In genomic region chr1:226625326-226625725, GRCh38 we compare ENCODE assay signal across 20 cellular contexts.
DNase-seq lines count a peak whose midpoint lies in the region; ATAC-seq and TF ChIP-seq lines count a peak whose summit lies in the region.
"Had no signal": no experiment of that assay in that cellular context is flagged by ENCODE, and none has a peak within 500 bp of the region (broad histone marks: within the 10 kb centered on the region; RNA-seq: fewer than 3 reads in every experiment).

No MANE protein-coding gene starts in this region.

- H3K9me3 ChIP-seq in left ventricle myocardium inferior (replicated peaks) (peaks cover 15% of the 10 kb centered on the region), RWPE2 (ENCODE audit: severe bottlenecking) (no peaks in the 10 kb centered on the region), lower lobe of right lung (no peaks in the 10 kb centered on the region), suprapubic skin (no peaks in the 10 kb centered on the region)

- TF ChIP-seq CTCF in left ventricle myocardium inferior (IDR thresholded peaks at IDR 0.05; ENCODE audit: borderline replicate concordance) (no peak), RWPE2 (IDR thresholded peaks at IDR 0.05; ENCODE audit: poor library complexity, severe bottlenecking) (no peak), lower lobe of right lung (IDR thresholded peaks at IDR 0.05) (no peak), suprapubic skin (IDR thresholded peaks at IDR 0.05) (no peak)

- H3K27me3 ChIP-seq in left ventricle myocardium inferior (ENCODE audit: low read depth): no peaks in the 10 kb centered on the region
- H3K27me3 ChIP-seq in RWPE2 (ENCODE audit: insufficient read depth, poor library complexity, severe bottlenecking): no peaks in the 10 kb centered on the region
- no peaks in the 10 kb centered on the region for H3K27me3 ChIP-seq in lower lobe of right lung (ENCODE audit: low read depth)
- no peaks in the 10 kb centered on the region for H3K27me3 ChIP-seq in suprapubic skin

- TF ChIP-seq EP300 in suprapubic skin (IDR thresholded peaks at IDR 0.05): no peak

- no peak overlapping the region for H3K4me3 ChIP-seq in left ventricle myocardium inferior
- H3K4me3 ChIP-seq in RWPE2 (ENCODE audit: severe bottlenecking): no peak overlapping the region
- H3K4me3 ChIP-seq in lower lobe of right lung: no peak overlapping the region
- no peak overlapping the region for H3K4me3 ChIP-seq in suprapubic skin

- WGBS in suprapubic skin: 96% methylated on average over 6 of the region's 6 CpGs

- peak; percentile 13 for DNase-seq in left ventricle myocardium superior
- no peak for DNase-seq in left ventricle myocardium inferior
- DNase-seq in RWPE2 (ENCODE audit: low spot score): no peak
- peak; percentile 26 for DNase-seq in lower lobe of right lung
- peak; percentile 54 for DNase-seq in suprapubic skin (ENCODE audit: low spot score in 2 of 2)
- DNase-seq in LoVo (ENCODE audit: low spot score): no peak
- no peak for DNase-seq in GM03348 (ENCODE audit: low spot score)
- DNase-seq: activated CD4-positive, alpha-beta T cell treated with anti-CD3 and anti-CD28 coated beads for 48 hours; activated T-cell treated with anti-CD3 and anti-CD28 coated beads, Interleukin-2, amount 50 U/mL, for 1 hour; amygdala; cortex of kidney; Karpas-422; MV-4-11; NCI-H1436 treated with DMSO at 0.1 percent for 48 hours; NCI-H446; NCI-H82; SHP77; small intestine; stimulated activated CD4-positive, alpha-beta T cell treated with anti-CD3 and anti-CD28 coated beads, Interleukin-2, amount 100 ng/mL, for 24 hours had no signal

- H3K27ac ChIP-seq in left ventricle myocardium inferior (replicated peaks) (no peak overlapping the region), RWPE2 (ENCODE audit: poor library complexity, severe bottlenecking) (peak overlapping the region; percentile 28), lower lobe of right lung (no peak overlapping the region), suprapubic skin (no peak overlapping the region)
- H3K27ac ChIP-seq: C4-2B had no signal

- TF ChIP-seq POLR2A in suprapubic skin (IDR thresholded peaks at IDR 0.05): no peak

- peaks cover 11% of the 10 kb centered on the region for H3K4me1 ChIP-seq in left ventricle myocardium inferior
- no peaks in the 10 kb centered on the region for H3K4me1 ChIP-seq in RWPE2 (ENCODE audit: insufficient read depth, poor library complexity, severe bottlenecking)
- H3K4me1 ChIP-seq in lower lobe of right lung: peaks cover 8% of the 10 kb centered on the region
- H3K4me1 ChIP-seq in suprapubic skin: peaks cover 11% of the 10 kb centered on the region

- no peaks in the 10 kb centered on the region for H3K36me3 ChIP-seq in left ventricle myocardium inferior
- no peaks in the 10 kb centered on the region for H3K36me3 ChIP-seq in RWPE2 (ENCODE audit: low read depth)
- H3K36me3 ChIP-seq in lower lobe of right lung: no peaks in the 10 kb centered on the region
- H3K36me3 ChIP-seq in suprapubic skin: no peaks in the 10 kb centered on the region

- intact Hi-C loops in left ventricle myocardium superior (cut with micrococcal nuclease) (no loop called here), left ventricle myocardium inferior (cut with micrococcal nuclease) (no loop called here), lower lobe of right lung (cut with DNase I) (no loop called here)

- ATAC-seq in left ventricle myocardium superior (no peak), RWPE2 (ENCODE audit: low read depth) (no peak), lower lobe of right lung (no peak)

Comparison
In these comparisons a context has a peak if more than half of its experiments do, and no peak if none do; other contexts are left out.
1. DNase-seq: peak in left ventricle myocardium superior (single experiment), lower lobe of right lung (single experiment) and suprapubic skin (2 of 2); none in left ventricle myocardium inferior (single experiment), RWPE2 (single experiment), LoVo (single experiment) and GM03348 (single experiment).